In genomic region chr2:121037480-121037879, GRCh38 we compare ENCODE assay signal across 16 cellular contexts.
"Had no signal": no experiment of that assay in that cellular context is flagged by ENCODE, and none has a peak within 500 bp of the region (broad histone marks: within the 10 kb centered on the region; RNA-seq: fewer than 3 reads in every experiment).

No MANE protein-coding gene starts in this region.

- H3K27ac ChIP-seq: coronary artery, heart right ventricle, right atrium auricular region, suprapubic skin, thyroid gland, upper lobe of left lung, vagina had no signal

- H3K27me3 ChIP-seq: right atrium auricular region, suprapubic skin, thyroid gland, vagina had no signal

- DNase-seq: effector CD8-positive, alpha-beta T cell; heart right ventricle; hypothalamus; kidney glomerular epithelial cell; mammary epithelial cell; naive thymus-derived CD4-positive, alpha-beta T cell; stimulated activated CD4-positive, alpha-beta T cell treated with anti-CD3 and anti-CD28 coated beads, Interleukin-2, amount 100 ng/mL, for 48 hours; stimulated activated naive CD4-positive, alpha-beta T cell treated with Interleukin-2 at 50 U/mL for 16 hours; thyroid gland had no signal

- H3K36me3 ChIP-seq: heart right ventricle, right atrium auricular region, suprapubic skin, thyroid gland, upper lobe of left lung, vagina had no signal

- H3K27ac Mint-ChIP-seq: naive thymus-derived CD4-positive, alpha-beta T cell had no signal

- H3K4me1 ChIP-seq: heart right ventricle had no signal

- H3K4me3 ChIP-seq: coronary artery, heart right ventricle, right atrium auricular region, smooth muscle cell, suprapubic skin, thyroid gland, upper lobe of left lung, vagina had no signal

- ATAC-seq: esophagus mucosa; naive thymus-derived CD4-positive, alpha-beta T cell had no signal

- H3K4me1 Mint-ChIP-seq: naive thymus-derived CD4-positive, alpha-beta T cell had no signal

- H3K4me3 Mint-ChIP-seq: naive thymus-derived CD4-positive, alpha-beta T cell had no signal

- H3K9me3 ChIP-seq: heart right ventricle, right atrium auricular region, suprapubic skin, thyroid gland, upper lobe of left lung, vagina had no signal

- H3K36me3 Mint-ChIP-seq: naive thymus-derived CD4-positive, alpha-beta T cell had no signal
